ENCODE assay signal across 27 cellular contexts in genomic region chr4:6119507-6120020, GRCh38.
DNase-seq lines count a peak whose midpoint lies in the region; ATAC-seq, FAIRE-seq and TF ChIP-seq lines count a peak whose summit lies in the region.
"Had no signal": no experiment of that assay in that cellular context is flagged by ENCODE, and none has a peak within 500 bp of the region (broad histone marks: within the 10 kb centered on the region; RNA-seq: fewer than 3 reads in every experiment).

No MANE protein-coding gene starts in this region.

- peak; percentile 45 for DNase-seq in Daoy (ENCODE audit: low read depth)
- no peak for DNase-seq in GM12891 (ENCODE audit: insufficient read length, low spot score)
- no peak for DNase-seq in WTC11 (ENCODE audit: low spot score)
- DNase-seq in epithelial cell of esophagus (ENCODE audit: low read depth) = peak; percentile 9
- no peak for DNase-seq in ACHN
- no peak for DNase-seq in NK-92 (lab: John Stamatoyannopoulos, UW; ENCODE audit: unreplicated experiment)
- DNase-seq: activated CD4-positive, CD25-positive, alpha-beta regulatory T cell treated with anti-CD3 and anti-CD28 coated beads, Interleukin-2, amount 50 U/mL, for 72 hours; activated T-cell treated with anti-CD3 and anti-CD28 coated beads, Interleukin-2, amount 50 U/mL, for 4 hours; anterior cingulate cortex; C1 segment of cervical spinal cord; DMS79 treated with DMSO at 0.1 percent for 48 hours; H7; left lung; NCI-H1417; NCI-H2029 treated with DMSO at 0.1 percent for 48 hours; NCI-H526 treated with DMSO at 0.1 percent for 48 hours; nucleus accumbens; stimulated activated CD4-positive, alpha-beta T cell treated with anti-CD3 and anti-CD28 coated beads, Interleukin-4, amount 100 ng/mL, for 4 hours; stimulated activated naive CD4-positive, alpha-beta T cell treated with Interleukin-2 at 50 U/mL for 16 hours had no signal

- H3K27me3 Mint-ChIP-seq in WTC11 (ENCODE audit: low read depth) = no peaks in the 10 kb centered on the region; the same call in none of the 2 replicates

- 0 out of 2 replicates have a peak overlapping the region, but pooled peaks have one; percentile 34 for H3K27ac Mint-ChIP-seq in WTC11
- H3K27ac Mint-ChIP-seq: activated naive CD4-positive, alpha-beta T cell treated with anti-CD3 and anti-CD28 coated beads, Interleukin-2, amount 50 U/mL, for 24 hours had no signal

- TF ChIP-seq POLR2A in GM12891 (IDR thresholded peaks at IDR 0.05; ENCODE audit: low read depth, low read length) = no peak

- H3K9me3 Mint-ChIP-seq in WTC11 = no peaks in the 10 kb centered on the region
- H3K9me3 Mint-ChIP-seq: activated naive CD4-positive, alpha-beta T cell treated with anti-CD3 and anti-CD28 coated beads, Interleukin-2, amount 50 U/mL, for 24 hours; activated T-cell treated with anti-CD3 and anti-CD28 coated beads, Interleukin-2, amount 50 U/mL, for 4 hours had no signal

- no peak for TF ChIP-seq CTCF in WTC11 (IDR thresholded peaks at IDR 0.05)
- TF ChIP-seq CTCF in epithelial cell of esophagus (IDR thresholded peaks at IDR 0.05; ENCODE audit: insufficient read depth, low read depth, low read length, missing control alignments) = no peak

- in situ Hi-C loops in ACHN (cut with HindIII; ENCODE audit: low pct_ligation_motif_present, low pct_unique_long_range_greater_than_20kb, low sequenced_read_pairs) = no loop called here

- peaks cover 48% of the 10 kb centered on the region for H3K4me1 Mint-ChIP-seq in WTC11
- H3K4me1 Mint-ChIP-seq: activated naive CD4-positive, alpha-beta T cell treated with anti-CD3 and anti-CD28 coated beads, Interleukin-2, amount 50 U/mL, for 24 hours had no signal

- ATAC-seq in WTC11 = peak; percentile 18; the same call in 1 of the 2 replicates
- ATAC-seq in GM21526 (IDR thresholded peaks at IDR 0.05; ENCODE audit: low FRiP score, unreplicated experiment) = no peak
- ATAC-seq in GM19452 (IDR thresholded peaks at IDR 0.05; ENCODE audit: unreplicated experiment) = no peak
- ATAC-seq: activated T-cell treated with anti-CD3 and anti-CD28 coated beads, Interleukin-2, amount 50 U/mL, for 4 hours; left lung had no signal

- H3K4me3 Mint-ChIP-seq in WTC11 = no peak overlapping the region
- H3K4me3 Mint-ChIP-seq: activated naive CD4-positive, alpha-beta T cell treated with anti-CD3 and anti-CD28 coated beads, Interleukin-2, amount 50 U/mL, for 24 hours; activated T-cell treated with anti-CD3 and anti-CD28 coated beads, Interleukin-2, amount 50 U/mL, for 4 hours had no signal

- POLR2A ChIA-PET in WTC11 (lab: Charles Lee) = no interaction called here

- FAIRE-seq in GM12891 (lab: Jason Lieb, UNC) = no peak
- FAIRE-seq: TTC549 had no signal

- CTCF ChIA-PET in WTC11 (lab: Charles Lee) = interaction anchor here (1.1 kb wide), 2 partner anchors 9 to 144 kb away, joined by 4 to 6 read pairs; no protein-coding TSS in a partner anchor

- no peaks in the 10 kb centered on the region for H3K36me3 Mint-ChIP-seq in WTC11
- H3K36me3 Mint-ChIP-seq: activated naive CD4-positive, alpha-beta T cell treated with anti-CD3 and anti-CD28 coated beads, Interleukin-2, amount 50 U/mL, for 24 hours had no signal

- H3K4me3 ChIP-seq in epithelial cell of esophagus (ENCODE audit: low read length) = no peak overlapping the region
- H3K4me3 ChIP-seq: cardiac muscle cell, left lung, prostate gland, thoracic aorta, vagina had no signal

TF ChIP-seq in GM12891, 5 proteins besides CTCF, POLR2A, EP300 and RAD21:
- peak; percentile 77 for TF ChIP-seq SPI1 (IDR thresholded peaks at IDR 0.05; ENCODE audit: low read depth, low read length)
- TF ChIP-seq TAF1 (IDR thresholded peaks at IDR 0.05; ENCODE audit: low read depth, low read length) = no peak
- TF ChIP-seq POLR2AphosphoS5 (IDR thresholded peaks at IDR 0.05; ENCODE audit: low read depth, low read length) = no peak

TF ChIP-seq in WTC11, 78 proteins besides CTCF, POLR2A, EP300 and RAD21:
- TF ChIP-seq FOXJ3 (CRISPR knock-in tag; IDR thresholded peaks at IDR 0.05; ENCODE audit: borderline replicate concordance) (no peak), ZNF423 (CRISPR knock-in tag; IDR thresholded peaks at IDR 0.05) (no peak), FOXP1 (CRISPR knock-in tag; IDR thresholded peaks at IDR 0.05; ENCODE audit: borderline replicate concordance) (no peak), FOXP4 (CRISPR knock-in tag; IDR thresholded peaks at IDR 0.05) (no peak), ELF4 (CRISPR knock-in tag; IDR thresholded peaks at IDR 0.05; ENCODE audit: low read depth) (no peak), NR1H2 (CRISPR knock-in tag; IDR thresholded peaks at IDR 0.05) (no peak)

Comparison
In these comparisons a context has a peak if more than half of its experiments do, and no peak if none do; other contexts are left out.
1. DNase-seq: peak in Daoy (single experiment) and epithelial cell of esophagus (single experiment); none in GM12891 (single experiment), WTC11 (single experiment), ACHN (single experiment) and NK-92 (single experiment).